ENCODE assay signal across 28 cellular contexts in the genomic region with DNA sequence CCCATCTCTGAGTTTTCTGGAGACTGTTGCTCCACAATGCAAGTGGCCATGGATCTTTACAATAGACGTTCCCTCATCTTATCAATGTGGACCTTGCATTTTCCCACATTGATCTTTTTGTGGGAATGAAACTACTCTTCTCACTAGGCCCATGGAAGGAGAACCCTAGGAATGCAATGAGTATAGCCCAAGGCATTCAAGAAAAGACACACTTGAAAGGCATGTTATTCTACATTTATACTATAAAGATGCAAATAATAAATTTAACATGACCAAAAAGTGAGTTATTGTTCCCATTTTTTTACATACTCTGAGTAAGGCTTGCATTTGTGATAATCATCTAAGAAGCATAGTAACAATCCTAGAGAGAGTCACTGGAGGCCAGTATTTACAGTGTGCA.
"Had no signal": no experiment of that assay in that cellular context is flagged by ENCODE, and none has a peak within 500 bp of the region (broad histone marks: within the 10 kb centered on the region; RNA-seq: fewer than 3 reads in every experiment).

No MANE protein-coding gene starts in this region.

- H3K9ac ChIP-seq: neural progenitor cell, parathyroid adenoma had no signal

- DNase-seq: natural killer cell; occipital lobe; ovary; posterior cingulate gyrus; psoas muscle; right cardiac atrium; right lobe of liver; sigmoid colon; small intestine; spleen; stimulated activated CD4-positive, alpha-beta T cell treated with anti-CD3 and anti-CD28 coated beads, Interleukin-12 subunit alpha, Interleukin-12 subunit beta, amount 100 ng/mL, for 4 hours; stimulated activated CD4-positive, alpha-beta T cell treated with anti-CD3 and anti-CD28 coated beads, Interleukin-1b, Interleukin-23, amount 100 ng/mL, for 48 hours; stimulated activated CD4-positive, alpha-beta T cell treated with anti-CD3 and anti-CD28 coated beads, Interleukin-4, amount 100 ng/mL, for 1 hour; stimulated activated CD4-positive, alpha-beta T cell treated with anti-CD3 and anti-CD28 coated beads, Interleukin-4, amount 100 ng/mL, for 4 hours; stimulated activated CD8-positive, alpha-beta memory T cell treated with anti-CD3 and anti-CD28 coated beads, Interleukin-4, amount 100 ng/mL, for 48 hours; stimulated activated naive CD4-positive, alpha-beta T cell; stimulated activated naive CD8-positive, alpha-beta T cell treated with anti-CD3 and anti-CD28 coated beads, Interleukin-15, amount 100 ng/mL, for 72 hours; stimulated activated naive CD8-positive, alpha-beta T cell treated with anti-CD3 and anti-CD28 coated beads, Interleukin-15, Interleukin-2, amounts not matched to agents 100 U/mL and 50 U/mL, for 24 hours; substantia nigra; testis; tibial artery; transverse colon; upper lobe of right lung; uterus had no signal

- H3K36me3 ChIP-seq: neural progenitor cell, ovary, right lobe of liver, sigmoid colon, spleen, suprapubic skin, tibial artery, transverse colon, upper lobe of right lung, uterus had no signal

- H3K9me3 ChIP-seq: ovary, psoas muscle, right lobe of liver, sigmoid colon, spleen, suprapubic skin, testis, tibial artery, transverse colon, upper lobe of right lung, uterus had no signal

- ATAC-seq: natural killer cell; psoas muscle; right cardiac atrium; right lobe of liver; stimulated activated memory B cell treated with anti-CD40 and anti-IgM and Interleukin-4, amounts not matched to agents 10 μg/mL and 1 μg/mL and 100 μg/mL, for 72 hours; stimulated activated naive CD8-positive, alpha-beta T cell treated with anti-CD3 and anti-CD28 coated beads, Interleukin-15, amount 100 ng/mL, for 72 hours; stimulated activated naive CD8-positive, alpha-beta T cell treated with anti-CD3 and anti-CD28 coated beads, Interleukin-15, Interleukin-2, amounts not matched to agents 100 U/mL and 50 U/mL, for 24 hours; upper lobe of right lung had no signal

- H3K27ac ChIP-seq: neural progenitor cell, ovary, parathyroid adenoma, psoas muscle, right lobe of liver, sigmoid colon, spleen, suprapubic skin, testis, tibial artery, transverse colon, upper lobe of right lung, uterus had no signal

- H3K4me3 ChIP-seq: neural progenitor cell, ovary, psoas muscle, right lobe of liver, sigmoid colon, spleen, suprapubic skin, testis, tibial artery, transverse colon, upper lobe of right lung, uterus had no signal

- H3K4me1 ChIP-seq: neural progenitor cell, parathyroid adenoma, psoas muscle, right lobe of liver, sigmoid colon, suprapubic skin, testis, tibial artery, upper lobe of right lung, uterus had no signal

- H3K27me3 ChIP-seq: neural progenitor cell, ovary, right lobe of liver, sigmoid colon, spleen, suprapubic skin, testis, tibial artery, transverse colon, upper lobe of right lung, uterus had no signal
